In genomic region chr22:27632451-27633295, GRCh38 we compare ENCODE assay signal across 15 cellular contexts.
DNase-seq lines count a peak whose midpoint lies in the region; ATAC-seq and TF ChIP-seq lines count a peak whose summit lies in the region.
"Had no signal": no experiment of that assay in that cellular context is flagged by ENCODE, and none has a peak within 500 bp of the region (broad histone marks: within the 10 kb centered on the region; RNA-seq: fewer than 3 reads in every experiment).

No MANE protein-coding gene starts in this region.

- H3K36me3 Mint-ChIP-seq in naive thymus-derived CD4-positive, alpha-beta T cell = no peaks in the 10 kb centered on the region

- H3K27me3 Mint-ChIP-seq in naive thymus-derived CD4-positive, alpha-beta T cell = peaks cover 0 to 27% (median 19%) of the 10 kb centered on the region in 5 donors

- TF ChIP-seq CTCF in colonic mucosa (IDR thresholded peaks at IDR 0.05) = no peak

- H3K9me3 Mint-ChIP-seq in naive thymus-derived CD4-positive, alpha-beta T cell = peaks cover 0 to 8% (median 0%) of the 10 kb centered on the region in 11 donors

- intact Hi-C loops in naive thymus-derived CD4-positive, alpha-beta T cell (cut with micrococcal nuclease) = no loop called here
- intact Hi-C loops in colonic mucosa (cut with DNase I) = no loop called here

- no peaks in the 10 kb centered on the region for H3K9me3 ChIP-seq in naive thymus-derived CD4-positive, alpha-beta T cell (ENCODE audit: control insufficient read depth in 2 of 3, low read length in 3 of 3)
- no peaks in the 10 kb centered on the region for H3K9me3 ChIP-seq in colonic mucosa
- H3K9me3 ChIP-seq: ascending aorta had no signal

- H3K4me1 Mint-ChIP-seq in naive thymus-derived CD4-positive, alpha-beta T cell = no peaks in the 10 kb centered on the region

- no peak overlapping the region for H3K9ac ChIP-seq in colonic mucosa (ENCODE audit: low read depth in 2 of 2, low read length in 2 of 2)

- peak; percentile 27 for ATAC-seq in naive thymus-derived CD4-positive, alpha-beta T cell

- H3K4me1 ChIP-seq in naive thymus-derived CD4-positive, alpha-beta T cell (ENCODE audit: control insufficient read depth in 2 of 2, insufficient read depth in 2 of 2, low read length in 2 of 2) = no peaks in the 10 kb centered on the region
- no peaks in the 10 kb centered on the region for H3K4me1 ChIP-seq in colonic mucosa

- CTCF ChIA-PET in naive thymus-derived CD4-positive, alpha-beta T cell (lab: Charles Lee) = no interaction called here

- no peak overlapping the region for H3K27ac ChIP-seq in naive thymus-derived CD4-positive, alpha-beta T cell (ENCODE audit: low read depth, low read length)
- no peak overlapping the region for H3K27ac ChIP-seq in colonic mucosa
- H3K27ac ChIP-seq: ascending aorta, dorsolateral prefrontal cortex, VCaP had no signal

- no peak overlapping the region for H3K4me3 Mint-ChIP-seq in naive thymus-derived CD4-positive, alpha-beta T cell

- H3K27me3 ChIP-seq in naive thymus-derived CD4-positive, alpha-beta T cell (ENCODE audit: control insufficient read depth in 2 of 2, insufficient read depth in 2 of 2, low read length in 2 of 2) = no peaks in the 10 kb centered on the region
- H3K27me3 ChIP-seq in colonic mucosa = peaks cover 5% of the 10 kb centered on the region
- H3K27me3 ChIP-seq: ascending aorta, dorsolateral prefrontal cortex had no signal

- H3K27ac Mint-ChIP-seq in naive thymus-derived CD4-positive, alpha-beta T cell = no peak overlapping the region

- no peak overlapping the region for H3K4me3 ChIP-seq in naive thymus-derived CD4-positive, alpha-beta T cell (ENCODE audit: low read length)
- no peak overlapping the region for H3K4me3 ChIP-seq in colonic mucosa
- H3K4me3 ChIP-seq: ascending aorta, dorsolateral prefrontal cortex had no signal

- no peak for TF ChIP-seq POLR2A in erythroblast (IDR thresholded peaks at IDR 0.05; ENCODE audit: low read length)

- peak; percentile 6 for DNase-seq in HK-2 (ENCODE audit: unreplicated experiment)
- peak; percentile 24 for DNase-seq in NCI-H526 treated with DMSO at 0.1 percent for 48 hours (lab: John Stamatoyannopoulos, UW)
- DNase-seq in erythroblast (lab: John Stamatoyannopoulos, UW) = peak; percentile 16 to 40
- no peak for DNase-seq in naive thymus-derived CD4-positive, alpha-beta T cell
- no peak for DNase-seq in colonic mucosa
- DNase-seq in stimulated activated CD4-positive, alpha-beta T cell treated with anti-CD3 and anti-CD28 coated beads, Interleukin-15, amount 100 ng/mL, for 24 hours = no peak
- DNase-seq in KG1 (lab: John Stamatoyannopoulos, UW) = no peak
- no peak for DNase-seq in epidermal melanocyte (ENCODE audit: insufficient read length, low spot score)
- DNase-seq: activated effector memory CD4-positive, alpha-beta T cell treated with anti-CD3 and anti-CD28 coated beads, Interleukin-2, amount 50 U/mL, for 16 hours; AML-193; Kasumi-1; NCI-H2029 had no signal

- POLR2A ChIA-PET in naive thymus-derived CD4-positive, alpha-beta T cell (lab: Charles Lee) = no interaction called here

- H3K36me3 ChIP-seq in naive thymus-derived CD4-positive, alpha-beta T cell (ENCODE audit: control insufficient read depth in 2 of 3, insufficient read depth in 3 of 3, low read length in 3 of 3) = no peaks in the 10 kb centered on the region
- no peaks in the 10 kb centered on the region for H3K36me3 ChIP-seq in colonic mucosa
- H3K36me3 ChIP-seq: ascending aorta had no signal

Comparison
In these comparisons a context has a peak if more than half of its experiments do, and no peak if none do; other contexts are left out.
1. DNase-seq: peak in HK-2 (single experiment), NCI-H526 treated with DMSO at 0.1 percent for 48 hours (single experiment) and erythroblast (2 of 2); none in naive thymus-derived CD4-positive, alpha-beta T cell (0 of 9), colonic mucosa (single experiment), stimulated activated CD4-positive, alpha-beta T cell treated with anti-CD3 and anti-CD28 coated beads, Interleukin-15, amount 100 ng/mL, for 24 hours (single experiment), KG1 (single experiment) and epidermal melanocyte (single experiment).